ENCODE assay signal across 18 cellular contexts in genomic region chr15:64930019-64930652, GRCh38. TPM values are rescaled to one million over a fixed set of nuclear protein-coding genes. Genes with fewer than 3 reads are reported as not detected.
DNase-seq lines count a peak whose midpoint lies in the region; ATAC-seq and TF ChIP-seq lines count a peak whose summit lies in the region.
"Had no signal": no experiment of that assay in that cellular context is flagged by ENCODE, and none has a peak within 500 bp of the region (broad histone marks: within the 10 kb centered on the region; RNA-seq: fewer than 3 reads in every experiment).

No MANE protein-coding gene starts in this region.

- H4K20me1 ChIP-seq in BLaER1, result no peaks in the 10 kb centered on the region
- no peaks in the 10 kb centered on the region for H4K20me1 ChIP-seq in MM.1S (ENCODE audit: insufficient read depth, low read length)

- intact Hi-C loops in sigmoid colon (cut with DNase I), result no loop called here

- 88 to 91% methylated on average over 10 of the region's 10 CpGs for WGBS in sigmoid colon, 2 donors

- H3K79me2 ChIP-seq in MM.1S (ENCODE audit: low read length), result peaks cover 24% of the 10 kb centered on the region

- TF ChIP-seq EP300 in sigmoid colon (IDR thresholded peaks at IDR 0.05), result no peak

- H3K9me3 ChIP-seq in BLaER1, result no peaks in the 10 kb centered on the region
- no peaks in the 10 kb centered on the region for H3K9me3 ChIP-seq in MM.1S (replicated peaks; ENCODE audit: insufficient read depth, low read length)
- H3K9me3 ChIP-seq in sigmoid colon, result no peaks in the 10 kb centered on the region
- H3K9me3 ChIP-seq: upper lobe of left lung had no signal

- H2AFZ ChIP-seq in MM.1S (ENCODE audit: low read length), result peak overlapping the region; percentile 54

- H3K9me2 ChIP-seq in MM.1S (replicated peaks; ENCODE audit: insufficient read depth, low read length), result no peaks in the 10 kb centered on the region

- H3K27ac ChIP-seq in BLaER1 (no peak overlapping the region), MM.1S (ENCODE audit: low read length) (peak overlapping the region; percentile 87), sigmoid colon (no peak overlapping the region)
- H3K27ac ChIP-seq: upper lobe of left lung had no signal

- no peak for TF ChIP-seq POLR2A in sigmoid colon (IDR thresholded peaks at IDR 0.05)

- ATAC-seq in GM19023 (IDR thresholded peaks at IDR 0.05; ENCODE audit: unreplicated experiment) (peak; percentile 69), HG02571 (IDR thresholded peaks at IDR 0.05; ENCODE audit: unreplicated experiment) (peak; percentile 66)
- ATAC-seq: activated CD4-positive, alpha-beta T cell treated with anti-CD3 and anti-CD28 coated beads for 36 hours had no signal

- TF ChIP-seq CTCF in MM.1S (IDR thresholded peaks at IDR 0.05; ENCODE audit: low read length) (no peak), sigmoid colon (IDR thresholded peaks at IDR 0.05) (no peak)

- no peak overlapping the region for H3K4me3 ChIP-seq in BLaER1
- H3K4me3 ChIP-seq in MM.1S (ENCODE audit: low read length), result peak overlapping the region; percentile 25; the same call in 1 of the 2 replicates
- H3K4me3 ChIP-seq in sigmoid colon, result no peak overlapping the region
- H3K4me3 ChIP-seq: lung, upper lobe of left lung had no signal

- peaks cover 40% of the 10 kb centered on the region for H3K4me1 ChIP-seq in BLaER1
- peaks cover 38% of the 10 kb centered on the region for H3K4me1 ChIP-seq in MM.1S (ENCODE audit: low read length)
- H3K4me1 ChIP-seq in sigmoid colon, result no peaks in the 10 kb centered on the region
- H3K4me1 ChIP-seq: upper lobe of left lung had no signal

- H3K36me3 ChIP-seq in BLaER1, result no peaks in the 10 kb centered on the region
- no peaks in the 10 kb centered on the region for H3K36me3 ChIP-seq in MM.1S (replicated peaks; ENCODE audit: insufficient read depth, low read length)
- peaks cover 0 to 16% (median 0%) of the 10 kb centered on the region in 4 donors for H3K36me3 ChIP-seq in sigmoid colon

- H3K9ac ChIP-seq in BLaER1 (no peak overlapping the region), MM.1S (ENCODE audit: low read length) (peak overlapping the region; percentile 48; the same call in 1 of the 2 replicates)

- peaks cover 25% of the 10 kb centered on the region for H3F3A ChIP-seq in MM.1S (ENCODE audit: insufficient read depth, low read length)

- H3K4me2 ChIP-seq in BLaER1 (peak overlapping the region; percentile 18), MM.1S (ENCODE audit: low read depth, low read length) (peak overlapping the region; percentile 52)

- DNase-seq in MM.1S, result peak; percentile 91
- no peak for DNase-seq in sigmoid colon
- DNase-seq in AG08395 (ENCODE audit: low spot score), result no peak
- no peak for DNase-seq in epidermal melanocyte (ENCODE audit: insufficient read length, low spot score)
- no peak for DNase-seq in HCEC 1CT
- DNase-seq: activated CD4-positive, alpha-beta T cell treated with anti-CD3 and anti-CD28 coated beads for 36 hours; activated naive CD4-positive, alpha-beta T cell treated with anti-CD3 and anti-CD28 coated beads, Interleukin-2, amount 10 ng/mL, durations not matched to agents 7 days and 5 days; central memory CD4-positive, alpha-beta T cell; DMS153; hypothalamus; NCI-H1436 treated with DMSO at 0.1 percent for 48 hours; occipital lobe; stimulated activated CD4-positive, alpha-beta T cell treated with anti-CD3 and anti-CD28 coated beads, Interleukin-12 subunit alpha, Interleukin-12 subunit beta, amount 100 ng/mL, for 4 hours; upper lobe of left lung had no signal

- H3K27me3 ChIP-seq in BLaER1, result no peaks in the 10 kb centered on the region
- no peaks in the 10 kb centered on the region for H3K27me3 ChIP-seq in MM.1S (replicated peaks; ENCODE audit: insufficient read depth, low read length)
- H3K27me3 ChIP-seq in sigmoid colon, result no peaks in the 10 kb centered on the region
- H3K27me3 ChIP-seq: upper lobe of left lung had no signal

RNA-seq across cellular contexts. Expression of gene ANKDD1A, which starts 18.4 kb away (rescaled TPM):
- total RNA-seq in sigmoid colon, result 1 to 10 TPM; 4.9 to 9.4 (median 8.0) TPM
- polyA plus RNA-seq in sigmoid colon, result 1 to 10 TPM in 1 of 3 donors, under 1 TPM in 1, not detected in 1; 0.60 to 1.1 TPM

RNA-seq across cellular contexts. Expression of gene SPG21, which starts 59.6 kb away (rescaled TPM):
- total RNA-seq in sigmoid colon, result 100 to 1,000 TPM in 3 of 4 donors, 10 to 100 TPM in 1; 95.7 to 116 (median 103) TPM
- 10 to 100 TPM; 60.3 to 75.7 (median 63.4) TPM for polyA plus RNA-seq in sigmoid colon
